In the genomic region with DNA sequence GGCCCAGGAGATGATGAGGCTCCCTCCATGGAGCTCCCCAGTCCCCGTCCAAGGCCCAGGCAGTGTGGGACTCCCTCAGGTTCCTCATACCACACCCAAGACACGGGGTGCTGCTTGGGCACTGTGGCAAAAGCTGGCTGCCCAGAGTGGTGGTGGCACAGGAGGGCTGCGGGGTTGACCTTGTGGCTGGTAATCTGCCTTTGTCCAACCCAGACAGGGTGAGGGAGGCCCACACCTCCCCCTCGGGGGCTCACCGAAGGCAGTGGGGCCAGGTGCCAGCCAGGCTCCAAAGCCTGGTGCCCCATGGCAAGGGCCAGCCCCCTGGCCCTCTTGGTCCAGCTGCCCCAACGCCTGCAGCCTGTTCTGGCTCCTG, we compare ENCODE assay signal across 16 cellular contexts. TPM values are rescaled to one million over a fixed set of nuclear protein-coding genes. Genes with fewer than 3 reads are reported as not detected.
DNase-seq lines count a peak whose midpoint lies in the region; ATAC-seq, FAIRE-seq and TF ChIP-seq lines count a peak whose summit lies in the region.
"Had no signal": no experiment of that assay in that cellular context is flagged by ENCODE, and none has a peak within 500 bp of the region (broad histone marks: within the 10 kb centered on the region; RNA-seq: fewer than 3 reads in every experiment).

No MANE protein-coding gene starts in this region.

- H3K9me3 ChIP-seq in Peyer's patch (no peaks in the 10 kb centered on the region), trophoblast cell (ENCODE audit: insufficient read depth, low read depth, low read length) (peaks cover 2% of the 10 kb centered on the region)

- H2BK5ac ChIP-seq in trophoblast cell (ENCODE audit: low read depth, low read length, poor library complexity), result no peak overlapping the region

- H3K23ac ChIP-seq in trophoblast cell (ENCODE audit: low read length), result no peak overlapping the region

- TF ChIP-seq CTCF in 22Rv1 (IDR thresholded peaks at IDR 0.05) (no peak), Peyer's patch (IDR thresholded peaks at IDR 0.05) (no peak)

- no peak overlapping the region for H3K18ac ChIP-seq in trophoblast cell (ENCODE audit: low read length)

- POLR2A ChIA-PET in activated CD4-positive, alpha-beta memory T cell treated with anti-CD3 and anti-CD28 coated beads, Interleukin-2, amount 10 ng/mL, durations not matched to agents 7 days and 5 days (lab: Charles Lee), result interaction anchor here (1.2 to 1.6 kb wide), 2 partner anchors 10 to 13 kb away, joined by 3 to 4 read pairs; a partner anchor contains a TSS

- no peak overlapping the region for H3K4me3 Mint-ChIP-seq in activated CD4-positive, alpha-beta memory T cell treated with anti-CD3 and anti-CD28 coated beads, Interleukin-2, amount 10 ng/mL, durations not matched to agents 7 days and 5 days
- H3K4me3 Mint-ChIP-seq: activated T-helper 1 cell treated with anti-CD3 and anti-CD28 coated beads, Interleukin-12 subunit alpha, Interleukin-12 subunit beta, Interleukin-2, Interleukin-4 antibody, amounts not matched to agents 30 ng/mL and 10 ng/mL and 1 ng/mL, durations not matched to agents 14 hours and 24 hours and 36 hours; CD8-positive, alpha-beta T cell; central memory CD8-positive, alpha-beta T cell had no signal

- H3K14ac ChIP-seq in trophoblast cell (ENCODE audit: low read length), result peak overlapping the region; percentile 9

- H3K79me1 ChIP-seq in trophoblast cell (ENCODE audit: low read length), result peaks cover 3% of the 10 kb centered on the region

- peaks cover 7% of the 10 kb centered on the region for H3K4me1 Mint-ChIP-seq in activated CD4-positive, alpha-beta memory T cell treated with anti-CD3 and anti-CD28 coated beads, Interleukin-2, amount 10 ng/mL, durations not matched to agents 7 days and 5 days

- no peak for FAIRE-seq in HTR-8/SVneo (lab: Jason Lieb, UNC)

- no peak overlapping the region for H2AFZ ChIP-seq in trophoblast cell (ENCODE audit: insufficient read depth, low read length, poor library complexity)

- H3K27ac Mint-ChIP-seq in activated CD4-positive, alpha-beta memory T cell treated with anti-CD3 and anti-CD28 coated beads, Interleukin-2, amount 10 ng/mL, durations not matched to agents 7 days and 5 days, result no peak overlapping the region
- H3K27ac Mint-ChIP-seq: activated T-helper 1 cell treated with anti-CD3 and anti-CD28 coated beads, Interleukin-12 subunit alpha, Interleukin-12 subunit beta, Interleukin-2, Interleukin-4 antibody, amounts not matched to agents 30 ng/mL and 10 ng/mL and 1 ng/mL, durations not matched to agents 14 hours and 24 hours and 36 hours; CD8-positive, alpha-beta T cell had no signal

- no peaks in the 10 kb centered on the region for H3K36me3 Mint-ChIP-seq in activated CD4-positive, alpha-beta memory T cell treated with anti-CD3 and anti-CD28 coated beads, Interleukin-2, amount 10 ng/mL, durations not matched to agents 7 days and 5 days (ENCODE audit: low read depth)
- H3K36me3 Mint-ChIP-seq: CD8-positive, alpha-beta T cell had no signal

- H3K4ac ChIP-seq in trophoblast cell (ENCODE audit: low read depth, low read length), result no peak overlapping the region

- no peaks in the 10 kb centered on the region for H3K9me3 Mint-ChIP-seq in activated CD4-positive, alpha-beta memory T cell treated with anti-CD3 and anti-CD28 coated beads, Interleukin-2, amount 10 ng/mL, durations not matched to agents 7 days and 5 days
- H3K9me3 Mint-ChIP-seq: activated T-helper 1 cell treated with anti-CD3 and anti-CD28 coated beads, Interleukin-12 subunit alpha, Interleukin-12 subunit beta, Interleukin-2, Interleukin-4 antibody, amounts not matched to agents 30 ng/mL and 10 ng/mL and 1 ng/mL, durations not matched to agents 14 hours and 24 hours and 36 hours; CD8-positive, alpha-beta T cell; central memory CD8-positive, alpha-beta T cell had no signal

- H3K79me2 ChIP-seq in trophoblast cell (ENCODE audit: control insufficient read depth, insufficient read depth, low read length, poor library complexity), result no peaks in the 10 kb centered on the region

- H3K4me2 ChIP-seq in trophoblast cell (ENCODE audit: low read length), result no peak overlapping the region

- no peaks in the 10 kb centered on the region for H3K27me3 Mint-ChIP-seq in activated CD4-positive, alpha-beta memory T cell treated with anti-CD3 and anti-CD28 coated beads, Interleukin-2, amount 10 ng/mL, durations not matched to agents 7 days and 5 days
- H3K27me3 Mint-ChIP-seq: central memory CD8-positive, alpha-beta T cell had no signal

- no peak overlapping the region for H3K9ac ChIP-seq in trophoblast cell (ENCODE audit: low read length)

- H4K91ac ChIP-seq in trophoblast cell (ENCODE audit: low read depth, low read length), result no peak overlapping the region

- ATAC-seq in esophagus mucosa, result peak; percentile 24
- ATAC-seq: CD8-positive, alpha-beta T cell had no signal

- peaks cover 0 to 24% (median 0%) of the 10 kb centered on the region in 3 donors for H3K36me3 ChIP-seq in Peyer's patch
- H3K36me3 ChIP-seq in trophoblast cell (ENCODE audit: control insufficient read depth in 1 of 2, insufficient read depth in 2 of 2, low read length in 2 of 2), result no peaks in the 10 kb centered on the region

- peak in 1 of 3 donors; percentile 67 for DNase-seq in Peyer's patch
- DNase-seq in trophoblast cell, result no peak
- DNase-seq in HTR-8/SVneo (ENCODE audit: insufficient read length, low spot score), result no peak
- DNase-seq in stimulated activated CD4-positive, alpha-beta T cell treated with anti-CD3 and anti-CD28 coated beads, Interleukin-4, amount 100 ng/mL, for 1 hour, result no peak
- DNase-seq in NCI-H82 treated with DMSO at 0.1 percent for 48 hours (lab: John Stamatoyannopoulos, UW; ENCODE audit: unreplicated experiment), result no peak
- no peak for DNase-seq in activated CD4-positive, alpha-beta memory T cell treated with anti-CD3 and anti-CD28 coated beads, Interleukin-2, amount 10 ng/mL, durations not matched to agents 7 days and 5 days
- DNase-seq: CD8-positive, alpha-beta T cell; MV-4-11; NCI-H82; occipital lobe; T-helper 1 cell had no signal

- no CpG with 5 or more reads among the region's 6 CpGs for WGBS in trophoblast cell (ENCODE audit: extremely low coverage, insufficient coverage, insufficient read length)

- H2BK12ac ChIP-seq in trophoblast cell (ENCODE audit: low read length), result peak overlapping the region; percentile 14

- H2BK120ac ChIP-seq in trophoblast cell (ENCODE audit: insufficient read depth, low read length, poor library complexity), result no peak overlapping the region

- H2AK5ac ChIP-seq in trophoblast cell (ENCODE audit: low read length), result peak overlapping the region; percentile 37

- TF ChIP-seq POLR2A in Peyer's patch (IDR thresholded peaks at IDR 0.05), result no peak

- CTCF ChIA-PET in activated CD4-positive, alpha-beta memory T cell treated with anti-CD3 and anti-CD28 coated beads, Interleukin-2, amount 10 ng/mL, durations not matched to agents 7 days and 5 days (lab: Charles Lee), result no interaction called here

- peak overlapping the region in 1 of 4 donors; percentile 2 for H3K4me3 ChIP-seq in Peyer's patch
- H3K4me3 ChIP-seq in trophoblast cell (ENCODE audit: low read depth, low read length), result no peak overlapping the region
- H3K4me3 ChIP-seq: gastroesophageal sphincter had no signal

- no peak overlapping the region for H4K8ac ChIP-seq in trophoblast cell (ENCODE audit: low read depth, low read length)

- H3K27ac ChIP-seq in 22Rv1 (peak overlapping the region; percentile 96), Peyer's patch (peak overlapping the region in 3 of 4 donors; percentile 69 to 94 (median 94)), trophoblast cell (ENCODE audit: low read depth, low read length) (no peak overlapping the region)
- H3K27ac ChIP-seq: gastroesophageal sphincter had no signal

- no peak overlapping the region for H4K12ac ChIP-seq in trophoblast cell (ENCODE audit: low read depth, low read length)

- H3K4me1 ChIP-seq in Peyer's patch (peaks cover 4 to 50% (median 14%) of the 10 kb centered on the region in 4 donors), trophoblast cell (ENCODE audit: control insufficient read depth in 1 of 2, insufficient read depth in 2 of 2, low read length in 2 of 2) (peaks cover 14 to 18% of the 10 kb centered on the region in 2 experiments)

- H3K27me3 ChIP-seq in Peyer's patch (no peaks in the 10 kb centered on the region), trophoblast cell (ENCODE audit: insufficient read depth, low read length) (no peaks in the 10 kb centered on the region)

RNA-seq across cellular contexts. Expression of a gene that starts 17.2 kb away (rescaled TPM):
- total RNA-seq in Peyer's patch (1 to 10 TPM in 3 of 4 donors, not detected in 1; 4.1 to 6.4 (median 4.9) TPM), esophagus mucosa (45.0 TPM)
- 252 and 269 TPM in 2 replicates for polyA plus RNA-seq in trophoblast cell (2013)
- total RNA-seq in activated CD4-positive, alpha-beta memory T cell treated with anti-CD3 and anti-CD28 coated beads, Interleukin-2, amount 10 ng/mL, durations not matched to agents 7 days and 5 days, result 1 to 10 TPM; 3.7 to 5.0 TPM
- total RNA-seq: occipital lobe had no signal

RNA-seq across cellular contexts. Expression of a gene that starts 26.4 kb away (rescaled TPM):
- 10 to 100 TPM in 2 of 4 donors, 1 to 10 TPM in 2; 6.1 to 22.3 (median 11.1) TPM for total RNA-seq in Peyer's patch
- 3.5 TPM for total RNA-seq in esophagus mucosa
- 604 and 638 TPM in 2 replicates for polyA plus RNA-seq in trophoblast cell (2013)
- total RNA-seq in activated CD4-positive, alpha-beta memory T cell treated with anti-CD3 and anti-CD28 coated beads, Interleukin-2, amount 10 ng/mL, durations not matched to agents 7 days and 5 days, result under 1 TPM; 0.55 to 0.60 TPM
